2 cellular contexts compared by ENCODE assay signal in the genomic region with DNA sequence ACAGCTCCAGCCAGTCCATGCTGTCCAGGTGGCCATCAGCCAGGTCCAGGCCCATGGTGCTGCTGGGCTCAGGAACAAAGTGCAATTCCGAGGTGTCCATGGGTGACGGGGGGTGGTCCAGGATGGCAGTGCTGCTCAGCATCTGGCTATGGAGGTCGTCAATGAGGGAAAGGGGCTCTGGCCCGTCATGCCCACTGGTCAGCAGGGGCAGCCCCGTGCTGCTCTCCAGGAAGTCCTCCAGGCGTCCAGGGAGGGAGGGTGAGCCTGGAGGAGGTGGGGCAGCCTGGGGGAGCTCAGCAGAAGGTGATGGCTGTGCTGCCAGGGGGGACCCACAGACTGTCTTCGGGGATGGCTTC.
TF ChIP-seq lines count a peak whose summit lies in the region.

No MANE protein-coding gene starts in this region.

TF ChIP-seq in IMR-90, 13 proteins besides CTCF, POLR2A, EP300 and RAD21:
- TF ChIP-seq RCOR1 (IDR thresholded peaks at IDR 0.05; ENCODE audit: insufficient replicate concordance, low read length) (no peak), RFX5 (IDR thresholded peaks at IDR 0.05; ENCODE audit: low read depth, low read length) (no peak), CEBPB (IDR thresholded peaks at IDR 0.05; ENCODE audit: low read depth, low read length) (no peak), FOS (IDR thresholded peaks at IDR 0.05; ENCODE audit: low read depth, low read length) (no peak), NFE2L2 (IDR thresholded peaks at IDR 0.05; ENCODE audit: low read depth, low read length) (no peak), SMC3 (IDR thresholded peaks at IDR 0.05; ENCODE audit: low read depth, low read length) (no peak), MAFK (IDR thresholded peaks at IDR 0.05; ENCODE audit: low read depth, low read length) (no peak), MXI1 (IDR thresholded peaks at IDR 0.05; ENCODE audit: borderline replicate concordance, low read depth, low read length) (no peak)
- TF ChIP-seq, protein P1, sequence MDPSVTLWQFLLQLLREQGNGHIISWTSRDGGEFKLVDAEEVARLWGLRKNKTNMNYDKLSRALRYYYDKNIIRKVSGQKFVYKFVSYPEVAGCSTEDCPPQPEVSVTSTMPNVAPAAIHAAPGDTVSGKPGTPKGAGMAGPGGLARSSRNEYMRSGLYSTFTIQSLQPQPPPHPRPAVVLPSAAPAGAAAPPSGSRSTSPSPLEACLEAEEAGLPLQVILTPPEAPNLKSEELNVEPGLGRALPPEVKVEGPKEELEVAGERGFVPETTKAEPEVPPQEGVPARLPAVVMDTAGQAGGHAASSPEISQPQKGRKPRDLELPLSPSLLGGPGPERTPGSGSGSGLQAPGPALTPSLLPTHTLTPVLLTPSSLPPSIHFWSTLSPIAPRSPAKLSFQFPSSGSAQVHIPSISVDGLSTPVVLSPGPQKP (IDR thresholded peaks at IDR 0.05; ENCODE audit: borderline replicate concordance, low read depth, low read length), result no peak
- TF ChIP-seq, protein P2, sequence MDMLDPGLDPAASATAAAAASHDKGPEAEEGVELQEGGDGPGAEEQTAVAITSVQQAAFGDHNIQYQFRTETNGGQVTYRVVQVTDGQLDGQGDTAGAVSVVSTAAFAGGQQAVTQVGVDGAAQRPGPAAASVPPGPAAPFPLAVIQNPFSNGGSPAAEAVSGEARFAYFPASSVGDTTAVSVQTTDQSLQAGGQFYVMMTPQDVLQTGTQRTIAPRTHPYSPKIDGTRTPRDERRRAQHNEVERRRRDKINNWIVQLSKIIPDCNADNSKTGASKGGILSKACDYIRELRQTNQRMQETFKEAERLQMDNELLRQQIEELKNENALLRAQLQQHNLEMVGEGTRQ (IDR thresholded peaks at IDR 0.05; ENCODE audit: low read depth, low read length), result no peak

TF ChIP-seq in K562, 482 proteins besides CTCF, POLR2A, EP300 and RAD21:
- TF ChIP-seq FOXK2 (conservative IDR thresholded peaks at IDR 0.05 in 1 of 2, IDR thresholded peaks at IDR 0.05 in 1 of 2; ENCODE audit: low read depth in 2 of 2) (no peak), RBM22 (IDR thresholded peaks at IDR 0.05; ENCODE audit: low read depth, low read length, poor library complexity, severe bottlenecking) (peak; percentile 16), POLR2G (IDR thresholded peaks at IDR 0.05; ENCODE audit: low read depth, low read length) (peak; percentile 64)
TF ChIP-seq in K562: peak in this region for 2.
